In genomic region chr9:70177121-70177520, GRCh38 we compare ENCODE assay signal across 18 cellular contexts.
A peak's percentile ranks its signal among the peaks of the same experiment; 100 is the strongest.
DNase-seq lines count a peak whose midpoint lies in the region; ATAC-seq and TF ChIP-seq lines count a peak whose summit lies in the region.
"Had no signal": no experiment of that assay in that cellular context is flagged by ENCODE, and none has a peak within 500 bp of the region (broad histone marks: within the 10 kb centered on the region; RNA-seq: fewer than 3 reads in every experiment).

No MANE protein-coding gene starts in this region.

- TF ChIP-seq POLR2A in erythroblast (IDR thresholded peaks at IDR 0.05; ENCODE audit: low read length) = no peak

- DNase-seq in Ammon's horn (ENCODE audit: low spot score) (peak; percentile 12), SK-MEL-5 (ENCODE audit: low read depth, low spot score) (peak; percentile 63), foreskin melanocyte (peak; percentile 82), putamen (ENCODE audit: low spot score) (peak; percentile 2), retina (no peak), erythroblast (lab: John Stamatoyannopoulos, UW) (no peak)
- DNase-seq: activated CD4-positive, alpha-beta T cell treated with anti-CD3 and anti-CD28 coated beads, Interleukin-2, amount 10 ng/mL, durations not matched to agents 24 days and 14 days; activated T-cell treated with anti-CD3 and anti-CD28 coated beads, Interleukin-2, amount 50 U/mL, for 4 hours; adrenal gland; GDM1; H9; heart right ventricle; kidney glomerular epithelial cell; NCI-H446; NCI-H82; spleen had no signal

- in situ Hi-C loops in SK-MEL-5 (cut with HindIII; ENCODE audit: low pct_unique_long_range_greater_than_20kb, low sequenced_read_pairs) = no loop called here

- ATAC-seq in HG03097 (IDR thresholded peaks at IDR 0.05; ENCODE audit: low FRiP score, unreplicated experiment) (no peak), GM18498 (IDR thresholded peaks at IDR 0.05; ENCODE audit: unreplicated experiment) (no peak)
- ATAC-seq: activated T-cell treated with anti-CD3 and anti-CD28 coated beads, Interleukin-2, amount 50 U/mL, for 4 hours had no signal

Comparison
In these comparisons a context has a peak if more than half of its experiments do, and no peak if none do; other contexts are left out.
1. DNase-seq: peak in Ammon's horn (single experiment), SK-MEL-5 (single experiment), foreskin melanocyte (single experiment) and putamen (single experiment); none in retina (single experiment) and erythroblast (0 of 2).